ENCODE assay signal across 11 cellular contexts in the genomic region with DNA sequence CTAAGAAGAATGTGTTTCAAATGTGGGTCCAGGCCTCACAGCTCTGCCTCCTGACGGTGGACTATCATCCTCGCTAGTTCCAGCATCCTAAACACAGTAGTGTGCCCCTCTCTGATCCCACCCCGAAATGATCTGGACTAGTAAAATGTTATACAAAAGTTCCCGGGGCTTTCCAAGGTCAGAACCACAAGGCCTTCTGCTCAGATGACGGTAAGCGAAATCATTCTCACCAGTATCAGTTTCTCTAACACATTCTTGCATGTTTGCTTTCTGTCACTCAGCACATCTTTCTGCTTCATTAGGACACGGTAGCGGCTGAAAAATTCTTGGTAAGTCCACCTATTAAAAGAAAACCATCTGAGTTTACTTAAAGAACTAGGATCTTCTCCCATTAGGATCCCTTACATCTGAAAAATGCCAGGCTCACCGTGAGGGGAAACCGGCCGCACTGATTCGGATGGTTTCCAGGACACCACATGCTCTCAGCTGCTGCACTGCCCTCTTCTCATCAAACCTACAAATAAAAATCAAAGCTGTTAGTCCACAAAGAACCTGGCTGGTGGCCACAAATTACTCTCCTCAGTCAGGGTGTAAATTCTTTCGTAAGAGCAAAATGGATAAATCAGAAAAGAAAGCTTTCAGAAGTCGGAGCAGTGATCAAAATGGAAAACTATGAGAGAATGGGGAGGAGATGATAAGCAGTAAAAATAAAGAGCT.
DNase-seq lines count a peak whose midpoint lies in the region; ATAC-seq and TF ChIP-seq lines count a peak whose summit lies in the region.
"Had no signal": no experiment of that assay in that cellular context is flagged by ENCODE, and none has a peak within 500 bp of the region (broad histone marks: within the 10 kb centered on the region; RNA-seq: fewer than 3 reads in every experiment).

No MANE protein-coding gene starts in this region.

- no peaks in the 10 kb centered on the region for H3K27me3 ChIP-seq in foreskin keratinocyte
- H3K27me3 ChIP-seq: SJSA1 had no signal

- DNase-seq in cerebellum (ENCODE audit: low spot score) (peak; percentile 77), foreskin keratinocyte (no peak), NCI-H146 (lab: John Stamatoyannopoulos, UW) (no peak), NCI-H82 (lab: John Stamatoyannopoulos, UW) (no peak), NCI-H69 (lab: John Stamatoyannopoulos, UW) (no peak)
- DNase-seq: GF-D8, Karpas-422 had no signal

- H3K27ac ChIP-seq in foreskin keratinocyte: no peak overlapping the region
- H3K27ac ChIP-seq: SJSA1 had no signal

- H3K4me1 ChIP-seq in foreskin keratinocyte: no peaks in the 10 kb centered on the region

- peak; percentile 71 for ATAC-seq in GM18511 (IDR thresholded peaks at IDR 0.05; ENCODE audit: unreplicated experiment)
- ATAC-seq in GM19455 (IDR thresholded peaks at IDR 0.05; ENCODE audit: unreplicated experiment): peak; percentile 61
- ATAC-seq in HG03095 (IDR thresholded peaks at IDR 0.05; ENCODE audit: unreplicated experiment): peak; percentile 66
- no peak for ATAC-seq in foreskin keratinocyte

- no peak for TF ChIP-seq CTCF in foreskin keratinocyte (conservative IDR thresholded peaks at IDR 0.05)
